28 cellular contexts compared by ENCODE assay signal in genomic region chr6:13479971-13480434, GRCh38. TPM values are rescaled to one million over a fixed set of nuclear protein-coding genes. Genes with fewer than 3 reads are reported as not detected.
DNase-seq lines count a peak whose midpoint lies in the region; ATAC-seq, FAIRE-seq and TF ChIP-seq lines count a peak whose summit lies in the region.
"Had no signal": no experiment of that assay in that cellular context is flagged by ENCODE, and none has a peak within 500 bp of the region (broad histone marks: within the 10 kb centered on the region; RNA-seq: fewer than 3 reads in every experiment).

No MANE protein-coding gene starts in this region.

- H3K27ac ChIP-seq in GM12878 (ENCODE audit: control insufficient read depth, insufficient read depth) (peak overlapping the region; percentile 49; the same call in 1 of the 2 replicates), right cardiac atrium (ENCODE audit: low read length) (peak overlapping the region; percentile 61), smooth muscle cell (ENCODE audit: low read depth) (peak overlapping the region; percentile 92)
- H3K27ac ChIP-seq: BLaER1, cardiac muscle cell had no signal

- 100% methylated on average over 4 of the region's 4 CpGs for WGBS in GM12878 (ENCODE audit: insufficient coverage, insufficient replicate concordance, low lambda C conversion rate, missing lambda C conversion rate)
- WGBS in right cardiac atrium = 64% methylated on average over 4 of the region's 4 CpGs
- 66% methylated on average over 4 of the region's 4 CpGs for WGBS in smooth muscle cell (ENCODE audit: low lambda C conversion rate)

- H4K20me1 ChIP-seq in GM12878 (ENCODE audit: control insufficient read depth, insufficient read depth) = no peaks in the 10 kb centered on the region
- H4K20me1 ChIP-seq in smooth muscle cell (ENCODE audit: low read depth) = peaks cover 2% of the 10 kb centered on the region

- no peak for TF ChIP-seq RAD21 in GM12878 (IDR thresholded peaks at IDR 0.05; ENCODE audit: insufficient read depth, low read depth, low read length)

- H3K27me3 ChIP-seq in GM12878 (replicated peaks in 1 of 2; ENCODE audit: control insufficient read depth in 2 of 2, insufficient read depth in 2 of 2, low read length in 1 of 2) = no peaks in the 10 kb centered on the region
- no peaks in the 10 kb centered on the region for H3K27me3 ChIP-seq in right cardiac atrium (ENCODE audit: control insufficient read depth, insufficient read depth)
- no peaks in the 10 kb centered on the region for H3K27me3 ChIP-seq in smooth muscle cell (ENCODE audit: low read depth)
- H3K27me3 ChIP-seq: BLaER1, cardiac muscle cell, MG63, upper lobe of left lung had no signal

- H3K27ac Mint-ChIP-seq in activated CD4-positive, alpha-beta T cell treated with anti-CD3 and anti-CD28 coated beads, Interleukin-2, amount 10 ng/mL, durations not matched to agents 24 days and 14 days = peak overlapping the region; percentile 32
- no peak overlapping the region for H3K27ac Mint-ChIP-seq in chondrocyte (ENCODE audit: unreplicated experiment)
- H3K27ac Mint-ChIP-seq: activated T-cell treated with anti-CD3 and anti-CD28 coated beads, Interleukin-2, amount 50 U/mL, for 24 hours had no signal

- no peaks in the 10 kb centered on the region for H3K27me3 Mint-ChIP-seq in activated CD4-positive, alpha-beta T cell treated with anti-CD3 and anti-CD28 coated beads, Interleukin-2, amount 10 ng/mL, durations not matched to agents 24 days and 14 days
- H3K27me3 Mint-ChIP-seq in chondrocyte (ENCODE audit: low read depth) = no peaks in the 10 kb centered on the region
- H3K27me3 Mint-ChIP-seq: activated T-cell treated with anti-CD3 and anti-CD28 coated beads, Interleukin-2, amount 50 U/mL, for 24 hours; IgD-negative memory B cell; naive B cell; stimulated activated naive CD8-positive, alpha-beta T cell treated with anti-CD3 and anti-CD28 coated beads, Interleukin-15, amount 100 ng/mL, for 72 hours had no signal

- BruUV-seq in GM12878 (replicated peaks; lab: Mats Ljungman, UMichigan) = no TSS peak

- peaks cover 45% of the 10 kb centered on the region for H3K4me1 ChIP-seq in GM12878 (ENCODE audit: control insufficient read depth, insufficient read depth, low read length)
- peaks cover 16% of the 10 kb centered on the region for H3K4me1 ChIP-seq in right cardiac atrium (ENCODE audit: control insufficient read depth, insufficient read depth, low read length)
- H3K4me1 ChIP-seq in smooth muscle cell (ENCODE audit: low read depth) = peaks cover 12% of the 10 kb centered on the region

- RAD21 ChIA-PET in GM12878 (lab: Charles Lee; ENCODE audit: unreplicated experiment) = interaction anchor here (1.2 to 11.8 kb wide), 6 partner anchors 13 to 104 kb away, joined by 4 to 193 read pairs (median 7); partner anchors contain the start of gene SIRT5

- peaks cover 9 to 22% of the 10 kb centered on the region in 2 experiments for H3K36me3 ChIP-seq in GM12878 (ENCODE audit: control insufficient read depth in 2 of 2, insufficient read depth in 2 of 2, low read length in 1 of 2)
- no peaks in the 10 kb centered on the region for H3K36me3 ChIP-seq in smooth muscle cell (ENCODE audit: low read depth)
- H3K36me3 ChIP-seq: cardiac muscle cell, MG63 had no signal

- in situ Hi-C loops in GM12878 (cut with MboI) = no loop called here

- H3K79me2 ChIP-seq in GM12878 (ENCODE audit: control insufficient read depth, insufficient read depth, low read length) (peaks cover 84% of the 10 kb centered on the region), smooth muscle cell (ENCODE audit: low read depth) (peaks cover 50% of the 10 kb centered on the region)

- FAIRE-seq in GM12878 (lab: Jason Lieb, UNC) = no peak
- FAIRE-seq: A204.1, frontal cortex, kidney had no signal

- no peak for TF ChIP-seq EP300 in GM12878 (IDR thresholded peaks at IDR 0.05; ENCODE audit: borderline replicate concordance in 1 of 2, control insufficient read depth in 1 of 2, low read depth in 2 of 2, low read length in 2 of 2)

- ATAC-seq in GM12878 (no peak), right cardiac atrium (peak in 1 of 2 donors; percentile 45)

- no peak for DNase-seq in activated CD4-positive, alpha-beta T cell treated with anti-CD3 and anti-CD28 coated beads, Interleukin-2, amount 10 ng/mL, durations not matched to agents 24 days and 14 days
- no peak for DNase-seq in activated CD4-positive, alpha-beta T cell treated with anti-CD3 and anti-CD28 coated beads for 48 hours
- DNase-seq in GM12878 (ENCODE audit: low read depth, low spot score) (no peak), right cardiac atrium (no peak), smooth muscle cell (lab: John Stamatoyannopoulos, UW; ENCODE audit: unreplicated experiment) (no peak), hepatic stellate cell (ENCODE audit: low spot score) (no peak), COLO829 (ENCODE audit: low spot score) (no peak), chondrocyte (ENCODE audit: low spot score) (no peak)
- DNase-seq: activated naive CD4-positive, alpha-beta T cell; activated T-cell treated with anti-CD3 and anti-CD28 coated beads, Interleukin-2, amount 50 U/mL, for 24 hours; amygdala; DND-41; kidney; mesenchymal stem cell; MG63; naive B cell; NCI-H1436; NCI-H526 treated with DMSO at 0.1 percent for 48 hours; retina; stimulated activated CD4-positive, alpha-beta T cell treated with anti-CD3 and anti-CD28 coated beads, Interleukin-12 subunit alpha, Interleukin-12 subunit beta, amount 100 ng/mL, for 4 hours; stimulated activated naive CD8-positive, alpha-beta T cell treated with anti-CD3 and anti-CD28 coated beads, Interleukin-15, amount 100 ng/mL, for 72 hours; T1000; upper lobe of left lung had no signal

- H3K4me2 ChIP-seq in GM12878 (ENCODE audit: control insufficient read depth, insufficient read depth) = peak overlapping the region; percentile 38; the same call in 1 of the 2 replicates
- no peak overlapping the region for H3K4me2 ChIP-seq in smooth muscle cell
- H3K4me2 ChIP-seq: BLaER1 had no signal

- H2AFZ ChIP-seq in GM12878 (ENCODE audit: control insufficient read depth, low read depth, low read length) (no peak overlapping the region), smooth muscle cell (ENCODE audit: low read depth) (no peak overlapping the region)

- H3K9ac ChIP-seq in GM12878 (ENCODE audit: control insufficient read depth, insufficient read depth, low read length) (no peak overlapping the region), smooth muscle cell (ENCODE audit: low read depth) (peak overlapping the region; percentile 70)
- H3K9ac ChIP-seq: BLaER1 had no signal

- no peak overlapping the region for H3K4me3 Mint-ChIP-seq in activated CD4-positive, alpha-beta T cell treated with anti-CD3 and anti-CD28 coated beads, Interleukin-2, amount 10 ng/mL, durations not matched to agents 24 days and 14 days
- H3K4me3 Mint-ChIP-seq in chondrocyte (ENCODE audit: unreplicated experiment) = no peak overlapping the region
- H3K4me3 Mint-ChIP-seq: activated T-cell treated with anti-CD3 and anti-CD28 coated beads, Interleukin-2, amount 50 U/mL, for 24 hours; naive B cell; stimulated activated naive CD8-positive, alpha-beta T cell treated with anti-CD3 and anti-CD28 coated beads, Interleukin-15, amount 100 ng/mL, for 72 hours had no signal

- H3K36me3 Mint-ChIP-seq in activated CD4-positive, alpha-beta T cell treated with anti-CD3 and anti-CD28 coated beads, Interleukin-2, amount 10 ng/mL, durations not matched to agents 24 days and 14 days (ENCODE audit: low read depth) = peaks cover 11% of the 10 kb centered on the region
- no peaks in the 10 kb centered on the region for H3K36me3 Mint-ChIP-seq in chondrocyte (ENCODE audit: low read depth)
- H3K36me3 Mint-ChIP-seq: IgD-negative memory B cell had no signal

- TF ChIP-seq POLR2A in GM12878 (IDR thresholded peaks at IDR 0.05; ENCODE audit: low read depth, low read length) = no peak

- peaks cover 5% of the 10 kb centered on the region; the same call in 2 of the 3 replicates for H3K9me3 ChIP-seq in GM12878 (replicated peaks; ENCODE audit: control insufficient read depth, insufficient read depth, low read length)
- H3K9me3 ChIP-seq in right cardiac atrium (ENCODE audit: control insufficient read depth, low read length) = no peaks in the 10 kb centered on the region
- no peaks in the 10 kb centered on the region for H3K9me3 ChIP-seq in smooth muscle cell (replicated peaks; ENCODE audit: low read depth)
- H3K9me3 ChIP-seq: MG63, upper lobe of left lung had no signal

- H3K4me1 Mint-ChIP-seq in activated CD4-positive, alpha-beta T cell treated with anti-CD3 and anti-CD28 coated beads, Interleukin-2, amount 10 ng/mL, durations not matched to agents 24 days and 14 days = peaks cover 34% of the 10 kb centered on the region
- H3K4me1 Mint-ChIP-seq in chondrocyte (ENCODE audit: low read depth) = peaks cover 5% of the 10 kb centered on the region

- peaks cover under 1% of the 10 kb centered on the region for H3K9me3 Mint-ChIP-seq in activated CD4-positive, alpha-beta T cell treated with anti-CD3 and anti-CD28 coated beads, Interleukin-2, amount 10 ng/mL, durations not matched to agents 24 days and 14 days
- no peaks in the 10 kb centered on the region for H3K9me3 Mint-ChIP-seq in chondrocyte (ENCODE audit: low read depth)
- H3K9me3 Mint-ChIP-seq: activated T-cell treated with anti-CD3 and anti-CD28 coated beads, Interleukin-2, amount 50 U/mL, for 24 hours; IgD-negative memory B cell; naive B cell; stimulated activated naive CD8-positive, alpha-beta T cell treated with anti-CD3 and anti-CD28 coated beads, Interleukin-15, amount 100 ng/mL, for 72 hours had no signal

- SMC1A ChIA-PET in GM12878 (lab: Charles Lee; ENCODE audit: uncharacterized antibody, unreplicated experiment) = interaction anchor here (0.6 to 10.5 kb wide), 11 partner anchors 8 to 144 kb away, joined by 3 to 181 read pairs (median 5); partner anchors contain the start of genes GFOD1 and SIRT5

- CTCF ChIA-PET in GM12878 (lab: Yijun Ruan, JAX) = interaction anchor here (1.1 to 2.5 kb wide), 5 partner anchors 24 to 84 kb away, joined by 3 to 9 read pairs (median 4); no protein-coding TSS in a partner anchor

- TF ChIP-seq CTCF in GM12878 (IDR thresholded peaks at IDR 0.05 in 2 of 3, conservative IDR thresholded peaks at IDR 0.05 in 1 of 3; ENCODE audit: control insufficient read depth in 2 of 3, extremely low read depth in 1 of 3, insufficient read depth in 1 of 3, low read depth in 3 of 3, low read length in 3 of 3) (no peak), smooth muscle cell (IDR thresholded peaks at IDR 0.05; ENCODE audit: borderline replicate concordance, insufficient read depth, poor library complexity, severe bottlenecking) (no peak), chondrocyte (IDR thresholded peaks at IDR 0.05) (no peak)

- intact Hi-C loops in activated CD4-positive, alpha-beta T cell treated with anti-CD3 and anti-CD28 coated beads, Interleukin-2, amount 10 ng/mL, durations not matched to agents 24 days and 14 days (cut with micrococcal nuclease) = no loop called here
- intact Hi-C loops in GM12878 (cut with micrococcal nuclease; ENCODE audit: unreplicated experiment) (no loop called here), right cardiac atrium (cut with DNase I) (loop anchor here (10.0 kb wide), 4 partner anchors 55 to 145 kb away; partner anchors contain the start of gene SIRT5 (in 2 of the 4))

- H3K4me3 ChIP-seq in GM12878 (peak overlapping the region; percentile 12; the same call in 1 of the 2 replicates), right cardiac atrium (ENCODE audit: low read length) (no peak overlapping the region), smooth muscle cell (no peak overlapping the region)
- H3K4me3 ChIP-seq: BLaER1, cardiac muscle cell, MG63, upper lobe of left lung had no signal

- H3F3A ChIP-seq in smooth muscle cell (ENCODE audit: low read depth) = no peaks in the 10 kb centered on the region

- POLR2A ChIA-PET in GM12878 (lab: Charles Lee) = interaction anchor here (1.2 to 3.9 kb wide), 6 partner anchors 9 to 96 kb away, joined by 3 to 24 read pairs (median 6); no protein-coding TSS in a partner anchor

RNA-seq across cellular contexts. Expression of gene GFOD1, which starts 7.4 kb away (rescaled TPM):
- total RNA-seq in activated CD4-positive, alpha-beta T cell treated with anti-CD3 and anti-CD28 coated beads, Interleukin-2, amount 10 ng/mL, durations not matched to agents 24 days and 14 days = 9.8 and 10.2 TPM in 2 replicates
- total RNA-seq in GM12878 (2013; cell fraction: nucleolus; rRNA removed) = 121 and 123 TPM in 2 replicates
- total RNA-seq in GM12878 (2014; rRNA removed) = 16.3 and 16.8 TPM in 2 replicates
- total RNA-seq in GM12878 (2014; rRNA removed; fragmentation: Illumina TruSeq; extraction: Trizol) = 14.6 and 15.1 TPM in 2 replicates
- 18.0 and 20.6 TPM in 2 replicates for total RNA-seq in GM12878 (2021)
- 5.7 TPM for polyA plus RNA-seq in GM12878 (2011; ENCODE audit: low read depth)
- polyA plus RNA-seq in GM12878 (2011; rRNA removed) = 40.1 and 41.4 TPM in 2 replicates
- 32.8 and 36.8 TPM in 2 replicates for polyA plus RNA-seq in GM12878 (2011; cell fraction: cytosol; rRNA removed)
- polyA plus RNA-seq in GM12878 (2011; cell fraction: nucleus; rRNA removed) = 40.6 and 41.7 TPM in 2 replicates
- 8.8 and 11.5 TPM in 2 replicates for polyA plus RNA-seq in GM12878 (2012)
- 9.8 and 10.2 TPM in 2 replicates for polyA plus RNA-seq in GM12878 (2014; fragmentation: Illumina TruSeq; extraction: Trizol)
- polyA plus RNA-seq in GM12878 (2014; fragmentation: Nextera tagmentation; extraction: Ambion mirVana) = 1 to 10 TPM; 6.5 to 7.9 TPM
- 14.8 and 16.1 TPM in 2 replicates for polyA plus RNA-seq in GM12878 (2014; rRNA removed)
- polyA plus RNA-seq in GM12878 (2016; fragmentation: Nextera tagmentation; extraction: Ambion mirVana) = 10 to 100 TPM; 16.9 to 22.8 TPM
- polyA minus RNA-seq in GM12878 (2011; rRNA and poly(A)+ RNA removed) = 70.4 and 77.3 TPM in 2 replicates
- polyA minus RNA-seq in GM12878 (2011; cell fraction: cytosol; rRNA and poly(A)+ RNA removed) = 22.9 and 27.3 TPM in 2 replicates
- 48.8 and 86.5 TPM in 2 replicates for polyA minus RNA-seq in GM12878 (2011; cell fraction: nucleus; rRNA and poly(A)+ RNA removed)
- 10 to 100 TPM; 51.0 to 81.7 (median 54.7) TPM for total RNA-seq in right cardiac atrium
- polyA plus RNA-seq in right cardiac atrium = 30.3 TPM
- 9.6 and 10.0 TPM in 2 replicates for total RNA-seq in smooth muscle cell
- polyA plus RNA-seq in smooth muscle cell = 11.8 and 14.0 TPM in 2 replicates
- 2.0 to 3.1 TPM (median 2.1 TPM) in 3 replicates for total RNA-seq in chondrocyte

Comparison
In these comparisons a context has a peak if more than half of its experiments do, and no peak if none do; other contexts are left out.
1. intact Hi-C loops: an anchor here in right cardiac atrium (10.0 kb wide); none called in activated CD4-positive, alpha-beta T cell treated with anti-CD3 and anti-CD28 coated beads, Interleukin-2, amount 10 ng/mL, durations not matched to agents 24 days and 14 days and GM12878.